8 cellular contexts compared by ENCODE assay signal in the genomic region with DNA sequence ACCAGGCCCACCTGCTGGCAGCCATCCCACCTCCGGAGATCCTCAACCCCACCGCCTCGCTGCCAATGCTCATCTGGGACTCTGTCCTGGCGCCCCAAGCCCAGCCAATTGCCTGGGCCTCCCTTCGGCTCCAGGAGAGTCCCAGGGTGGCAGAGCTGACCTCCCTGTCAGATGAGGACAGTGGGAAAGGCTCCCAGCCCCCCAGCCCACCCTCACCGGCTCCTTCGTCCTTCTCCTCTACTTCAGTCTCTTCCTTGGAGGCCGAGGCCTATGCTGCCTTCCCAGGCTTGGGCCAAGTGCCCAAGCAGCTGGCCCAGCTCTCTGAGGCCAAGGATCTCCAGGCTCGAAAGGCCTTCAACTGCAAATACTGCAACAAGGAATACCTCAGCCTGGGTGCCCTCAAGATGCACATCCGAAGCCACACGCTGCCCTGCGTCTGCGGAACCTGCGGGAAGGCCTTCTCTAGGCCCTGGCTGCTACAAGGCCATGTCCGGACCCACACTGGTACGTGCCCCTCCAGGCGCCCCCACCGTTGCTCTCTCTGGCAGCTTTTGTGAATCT. TPM values are rescaled to one million over a fixed set of nuclear protein-coding genes. Genes with fewer than 3 reads are reported as not detected.
DNase-seq lines count a peak whose midpoint lies in the region; ATAC-seq, FAIRE-seq and TF ChIP-seq lines count a peak whose summit lies in the region.

No MANE protein-coding gene starts in this region.

- no peak for TF ChIP-seq POLR2A in endothelial cell of umbilical vein (IDR thresholded peaks at IDR 0.05; ENCODE audit: low read depth, low read length)

- POLR2A ChIA-PET in AG04449 (lab: Yijun Ruan, JAX) (interaction anchor here (0.6 to 3.2 kb wide), 13 partner anchors 10 to 182 kb away, joined by 3 to 23 read pairs (median 4); no protein-coding TSS in a partner anchor), endothelial cell of umbilical vein (lab: Charles Lee) (interaction anchor here (0.7 to 5.6 kb wide), 10 partner anchors 29 to 163 kb away, joined by 3 to 34 read pairs (median 4); no protein-coding TSS in a partner anchor)

- no peaks in the 10 kb centered on the region for H4K20me1 ChIP-seq in endothelial cell of umbilical vein (replicated peaks; ENCODE audit: control insufficient read depth, extremely low read depth, insufficient read depth, low read length)

- dilution Hi-C loops in endothelial cell of umbilical vein (cut with MboI; ENCODE audit: extremely low pct_ligation_motif_present, low sequenced_read_pairs): no loop called here

- peaks cover 56% of the 10 kb centered on the region for H3K36me3 ChIP-seq in MG63
- peaks cover 7 to 12% of the 10 kb centered on the region in 2 experiments for H3K36me3 ChIP-seq in endothelial cell of umbilical vein (ENCODE audit: control insufficient read depth in 2 of 2, extremely low read depth in 1 of 2, insufficient read depth in 2 of 2, low read length in 2 of 2)

- H3K27ac Mint-ChIP-seq in naive B cell: peak overlapping the region in 3 of 6 donors; percentile 38 to 86 (median 80)

- peak overlapping the region; percentile 77 for H3K4me2 ChIP-seq in endothelial cell of umbilical vein (ENCODE audit: insufficient read depth, low read length)

- TF ChIP-seq CTCF in AG04449 (IDR thresholded peaks at IDR 0.05; ENCODE audit: insufficient read depth, low read length, missing control alignments) (no peak), endothelial cell of umbilical vein (IDR thresholded peaks at IDR 0.05; ENCODE audit: extremely low read depth in 1 of 2, insufficient read depth in 1 of 2, low read depth in 1 of 2, low read length in 2 of 2) (no peak)

- H3K27ac ChIP-seq in endothelial cell of umbilical vein (ENCODE audit: insufficient read depth, low read depth, low read length): peak overlapping the region; percentile 87

- no TSS peak for BruUV-seq in endothelial cell of umbilical vein (replicated peaks; lab: Mats Ljungman, UMichigan)

- peaks cover 56% of the 10 kb centered on the region for H3K79me2 ChIP-seq in endothelial cell of umbilical vein (ENCODE audit: control insufficient read depth, insufficient read depth, low read length)

- H3K4me1 ChIP-seq in endothelial cell of umbilical vein (ENCODE audit: control insufficient read depth, extremely low read depth, insufficient read depth, low read length): peaks cover 61% of the 10 kb centered on the region

- H3K27me3 Mint-ChIP-seq in naive B cell: peaks cover 0 to 2% (median 0%) of the 10 kb centered on the region in 3 donors

- H3K9me3 Mint-ChIP-seq in naive B cell: no peaks in the 10 kb centered on the region

- peaks cover 16 to 29% (median 19%) of the 10 kb centered on the region in 3 donors for H3K4me1 Mint-ChIP-seq in naive B cell

- intact Hi-C loops in endothelial cell of umbilical vein (cut with micrococcal nuclease): loop anchor here (1.0 to 10.0 kb wide), 3 partner anchors 46 to 481 kb away; a partner anchor contains a TSS

- no peaks in the 10 kb centered on the region for H3K9me3 ChIP-seq in MG63
- H3K9me3 ChIP-seq in endothelial cell of umbilical vein (replicated peaks; ENCODE audit: control insufficient read depth, insufficient read depth, low read length): no peaks in the 10 kb centered on the region

- H3K4me3 ChIP-seq in AG04449 (ENCODE audit: low read depth, low read length) (peak overlapping the region; percentile 86), MG63 (peak overlapping the region; percentile 74), endothelial cell of umbilical vein (replicated peaks in 1 of 3; ENCODE audit: insufficient read depth in 1 of 3, low read depth in 1 of 3, low read length in 3 of 3) (peak overlapping the region; percentile 49 to 97 (median 89))

- peak; percentile 35 for FAIRE-seq in endothelial cell of umbilical vein (lab: Jason Lieb, UNC)

- no peaks in the 10 kb centered on the region for H3K9me1 ChIP-seq in endothelial cell of umbilical vein (replicated peaks; ENCODE audit: control insufficient read depth, extremely low read depth, insufficient read depth, low read length)

- no peaks in the 10 kb centered on the region for H3K27me3 ChIP-seq in MG63
- no peaks in the 10 kb centered on the region for H3K27me3 ChIP-seq in endothelial cell of umbilical vein (ENCODE audit: control insufficient read depth in 2 of 2, insufficient read depth in 2 of 2, low read length in 2 of 2)

- CTCF ChIA-PET in AG04449 (lab: Yijun Ruan, JAX) (interaction anchor here (1.3 to 17.8 kb wide), 3 partner anchors 11 to 101 kb away, joined by 3 to 984 read pairs (median 4); no protein-coding TSS in a partner anchor), endothelial cell of umbilical vein (lab: Charles Lee) (interaction anchor here (0.6 to 23.6 kb wide), 4 partner anchors 9 to 195 kb away, joined by 3 to 1187 read pairs (median 4); no protein-coding TSS in a partner anchor)

- no peaks in the 10 kb centered on the region for H3K36me3 Mint-ChIP-seq in naive B cell

- no peak overlapping the region for H2AFZ ChIP-seq in endothelial cell of umbilical vein (ENCODE audit: low read depth, low read length)

- H3K9ac ChIP-seq in endothelial cell of umbilical vein (replicated peaks; ENCODE audit: extremely low read depth, insufficient read depth, low read length): peak overlapping the region; percentile 96

- DNase-seq in AG04449 (ENCODE audit: low read depth, low spot score) (no peak), MG63 (peak; percentile 67), endothelial cell of umbilical vein (ENCODE audit: low read depth, low spot score) (no peak), naive B cell (no peak), D341Med (ENCODE audit: low spot score) (no peak), NCI-H524 treated with DMSO at 0.1 percent for 48 hours (lab: John Stamatoyannopoulos, UW) (no peak)

- no peak for ATAC-seq in naive B cell (ENCODE audit: low read depth in 2 of 2)
- ATAC-seq in esophagus mucosa: no peak
- no peak for ATAC-seq in HG02938 (IDR thresholded peaks at IDR 0.05; ENCODE audit: unreplicated experiment)

- H3K4me3 Mint-ChIP-seq in naive B cell: peak overlapping the region in 6 of 8 donors; percentile 6 to 83 (median 74)

TF ChIP-seq in endothelial cell of umbilical vein, 7 proteins besides CTCF, POLR2A, EP300 and RAD21:
- TF ChIP-seq JUN (IDR thresholded peaks at IDR 0.05; ENCODE audit: borderline replicate concordance, insufficient read depth, insufficient read length, low read depth): no peak
- no peak for TF ChIP-seq POLR2AphosphoS5 (IDR thresholded peaks at IDR 0.05; ENCODE audit: insufficient read depth, low read depth, low read length)
- TF ChIP-seq, protein P1, sequence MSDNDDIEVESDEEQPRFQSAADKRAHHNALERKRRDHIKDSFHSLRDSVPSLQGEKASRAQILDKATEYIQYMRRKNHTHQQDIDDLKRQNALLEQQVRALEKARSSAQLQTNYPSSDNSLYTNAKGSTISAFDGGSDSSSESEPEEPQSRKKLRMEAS (IDR thresholded peaks at IDR 0.05; ENCODE audit: insufficient read depth, insufficient read length): no peak
- no peak for TF ChIP-seq EZH2 (IDR thresholded peaks at IDR 0.05; ENCODE audit: borderline replicate concordance, low read depth, low read length, severe bottlenecking)
- TF ChIP-seq GATA2 (IDR thresholded peaks at IDR 0.05; ENCODE audit: insufficient read depth, insufficient read length, low read depth, low read length): no peak
- no peak for TF ChIP-seq MYC (IDR thresholded peaks at IDR 0.05; ENCODE audit: low read depth, low read length)
- TF ChIP-seq FOS (IDR thresholded peaks at IDR 0.05; ENCODE audit: borderline replicate concordance, insufficient read depth, low read length): no peak

RNA-seq across cellular contexts. Expression of a gene that starts 1.1 kb away (rescaled TPM):
- total RNA-seq in MG63 (2014; rRNA removed; shearing (Covaris generic); ENCODE audit: low replicate concordance): 0.12 and 0.82 TPM in 2 replicates
- total RNA-seq in endothelial cell of umbilical vein (13.4 and 14.5 TPM in 2 replicates), esophagus mucosa (0.36 TPM)
- polyA plus RNA-seq in endothelial cell of umbilical vein (10.8 and 11.5 TPM in 2 replicates), naive B cell (ENCODE audit: low read depth in 6 of 6) (1 to 10 TPM in 1 of 6 donors, under 1 TPM in 4, not detected in 1; 0.36 to 1.8 (median 0.73) TPM)
- 7.7 and 9.9 TPM in 2 replicates for polyA plus RNA-seq in endothelial cell of umbilical vein (2011; cell fraction: cytosol; rRNA removed)
- polyA plus RNA-seq in endothelial cell of umbilical vein (2011; cell fraction: nucleus; rRNA removed): 12.2 and 20.4 TPM in 2 replicates
- 18.2 and 24.7 TPM in 2 replicates for polyA plus RNA-seq in endothelial cell of umbilical vein (2012)
- polyA minus RNA-seq in endothelial cell of umbilical vein: 3.4 and 6.5 TPM in 2 replicates
- 7.0 TPM for polyA minus RNA-seq in endothelial cell of umbilical vein (2011; cell fraction: cytosol; rRNA and poly(A)+ RNA removed)
- 8.3 and 18.7 TPM in 2 replicates for polyA minus RNA-seq in endothelial cell of umbilical vein (2011; cell fraction: nucleus; rRNA and poly(A)+ RNA removed)

RNA-seq across cellular contexts. Expression of a gene that starts 47.7 kb away (rescaled TPM):
- total RNA-seq in MG63 (2014; rRNA removed; shearing (Covaris generic); ENCODE audit: low replicate concordance): 86.6 and 89.6 TPM in 2 replicates
- total RNA-seq in endothelial cell of umbilical vein (41.6 and 45.8 TPM in 2 replicates), esophagus mucosa (36.1 TPM)
- polyA plus RNA-seq in endothelial cell of umbilical vein (54.6 and 81.7 TPM in 2 replicates), naive B cell (ENCODE audit: low read depth in 6 of 6) (100 to 1,000 TPM in 5 of 6 donors, 10 to 100 TPM in 1; 96.6 to 137 (median 122) TPM)
- 64.5 and 65.3 TPM in 2 replicates for polyA plus RNA-seq in endothelial cell of umbilical vein (2011; cell fraction: cytosol; rRNA removed)
- 40.6 and 46.7 TPM in 2 replicates for polyA plus RNA-seq in endothelial cell of umbilical vein (2011; cell fraction: nucleus; rRNA removed)
- 40.9 and 47.7 TPM in 2 replicates for polyA plus RNA-seq in endothelial cell of umbilical vein (2012)
- polyA minus RNA-seq in endothelial cell of umbilical vein: 31.3 and 52.3 TPM in 2 replicates
- polyA minus RNA-seq in endothelial cell of umbilical vein (2011; cell fraction: cytosol; rRNA and poly(A)+ RNA removed): 47.8 TPM
- polyA minus RNA-seq in endothelial cell of umbilical vein (2011; cell fraction: nucleus; rRNA and poly(A)+ RNA removed): 17.7 and 29.7 TPM in 2 replicates
